ENCODE assay signal across 22 cellular contexts in genomic region chr10:75051308-75051707, GRCh38.
"Had no signal": no experiment of that assay in that cellular context is flagged by ENCODE, and none has a peak within 500 bp of the region (broad histone marks: within the 10 kb centered on the region; RNA-seq: fewer than 3 reads in every experiment).

No MANE protein-coding gene starts in this region.

- H3K27ac ChIP-seq: brain microvascular endothelial cell, cardiac muscle cell, KMS-11 had no signal

- H3K36me3 Mint-ChIP-seq: activated CD4-positive, alpha-beta memory T cell treated with anti-CD3 and anti-CD28 coated beads for 36 hours; IgD-negative memory B cell had no signal

- H3K27me3 ChIP-seq: brain microvascular endothelial cell had no signal

- FAIRE-seq: TTC549 had no signal

- H3K27ac Mint-ChIP-seq: activated CD4-positive, alpha-beta memory T cell treated with anti-CD3 and anti-CD28 coated beads for 36 hours; activated CD4-positive, alpha-beta T cell treated with anti-CD3 and anti-CD28 coated beads, Interleukin-2, amount 10 ng/mL, durations not matched to agents 7 days and 5 days; activated naive CD8-positive, alpha-beta T cell treated with anti-CD3 and anti-CD28 coated beads, Interleukin-2, amount 50 U/mL, for 24 hours; IgD-negative memory B cell; T-helper 17 cell had no signal

- H3K4me3 ChIP-seq: cardiac muscle cell had no signal

- H3K9ac ChIP-seq: KMS-11 had no signal

- H3K9me3 Mint-ChIP-seq: activated CD4-positive, alpha-beta memory T cell treated with anti-CD3 and anti-CD28 coated beads for 36 hours; activated CD4-positive, alpha-beta T cell treated with anti-CD3 and anti-CD28 coated beads, Interleukin-2, amount 10 ng/mL, durations not matched to agents 7 days and 5 days; activated naive CD8-positive, alpha-beta T cell treated with anti-CD3 and anti-CD28 coated beads, Interleukin-2, amount 50 U/mL, for 24 hours; IgD-negative memory B cell had no signal

- H3K4me2 ChIP-seq: KMS-11 had no signal

- H3K4me3 Mint-ChIP-seq: activated CD4-positive, alpha-beta memory T cell treated with anti-CD3 and anti-CD28 coated beads for 36 hours; activated CD4-positive, alpha-beta T cell treated with anti-CD3 and anti-CD28 coated beads, Interleukin-2, amount 10 ng/mL, durations not matched to agents 7 days and 5 days; activated naive CD8-positive, alpha-beta T cell treated with anti-CD3 and anti-CD28 coated beads, Interleukin-2, amount 50 U/mL, for 24 hours; IgD-negative memory B cell; T-helper 17 cell had no signal

- ATAC-seq: T-helper 17 cell had no signal

- DNase-seq: activated CD4-positive, alpha-beta memory T cell treated with anti-CD3 and anti-CD28 coated beads for 36 hours; activated CD4-positive, alpha-beta T cell treated with anti-CD3 and anti-CD28 coated beads, Interleukin-2, amount 10 ng/mL, durations not matched to agents 7 days and 5 days; activated CD4-positive, CD25-positive, alpha-beta regulatory T cell; activated CD8-positive, alpha-beta memory T cell treated with anti-CD3 and anti-CD28 coated beads, Interleukin-2, amount 50 U/mL, for 4 hours; activated naive CD4-positive, alpha-beta T cell treated with anti-CD3 and anti-CD28 coated beads, Interleukin-2, amount 50 U/mL, for 16 hours; activated naive CD8-positive, alpha-beta T cell treated with anti-CD3 and anti-CD28 coated beads, Interleukin-2, amount 50 U/mL, for 24 hours; amniotic stem cell; brain microvascular endothelial cell; NCI-H1092; NCI-H1930; NCI-H2171 treated with DMSO at 0.1 percent for 48 hours; NCI-H510A treated with DMSO at 0.1 percent for 48 hours; NK-92 treated with Interleukin-12 subunit alpha and Interleukin-12 subunit beta, amount 100 ng/mL, for 24 hours; OCI-M1; RPMI8226; SHP77; T-helper 17 cell; T1000 had no signal

- H3K27me3 Mint-ChIP-seq: activated CD4-positive, alpha-beta memory T cell treated with anti-CD3 and anti-CD28 coated beads for 36 hours; activated CD4-positive, alpha-beta T cell treated with anti-CD3 and anti-CD28 coated beads, Interleukin-2, amount 10 ng/mL, durations not matched to agents 7 days and 5 days; activated naive CD8-positive, alpha-beta T cell treated with anti-CD3 and anti-CD28 coated beads, Interleukin-2, amount 50 U/mL, for 24 hours; IgD-negative memory B cell; T-helper 17 cell had no signal

- H3K36me3 ChIP-seq: brain microvascular endothelial cell, cardiac muscle cell had no signal
